In genomic region chr2:30405266-30405592, GRCh38 we compare ENCODE assay signal across 15 cellular contexts. TPM values are rescaled to one million over a fixed set of nuclear protein-coding genes. Genes with fewer than 3 reads are reported as not detected.
DNase-seq lines count a peak whose midpoint lies in the region; ATAC-seq and TF ChIP-seq lines count a peak whose summit lies in the region.
"Had no signal": no experiment of that assay in that cellular context is flagged by ENCODE, and none has a peak within 500 bp of the region (broad histone marks: within the 10 kb centered on the region; RNA-seq: fewer than 3 reads in every experiment).

No MANE protein-coding gene starts in this region.

- no peak overlapping the region for H4K91ac ChIP-seq in neuronal stem cell (ENCODE audit: low read depth, low read length, poor library complexity)

- POLR2A ChIA-PET in AG04450 (lab: Yijun Ruan, JAX) = interaction anchor here (2.2 kb wide), 1 partner anchor 104 kb away, joined by 11 read pairs; no protein-coding TSS in a partner anchor

- H3K9me2 ChIP-seq in GM23338 (ENCODE audit: insufficient read depth) (peaks cover 20% of the 10 kb centered on the region), hepatocyte (replicated peaks; ENCODE audit: insufficient read depth) (no peaks in the 10 kb centered on the region)

- no peak overlapping the region for H3K23ac ChIP-seq in neuronal stem cell (ENCODE audit: low read depth, low read length, poor library complexity)

- WGBS in hepatocyte (ENCODE audit: low lambda C conversion rate, missing lambda C conversion rate) = 94% methylated on average over 1 of the region's 1 CpG
- no CpG with 5 or more reads among the region's 1 CpG for WGBS in neuronal stem cell (ENCODE audit: extremely low coverage in 2 of 2, insufficient read length in 2 of 2, insufficient replicate concordance in 1 of 2), 2 donors

- peak overlapping the region; percentile 67 for H3K4me2 ChIP-seq in GM23338
- no peak overlapping the region for H3K4me2 ChIP-seq in hepatocyte
- H3K4me2 ChIP-seq in neuronal stem cell (ENCODE audit: insufficient read depth, low read length, poor library complexity, severe bottlenecking) = no peak overlapping the region
- H3K4me2 ChIP-seq: PC-9 had no signal

- no peaks in the 10 kb centered on the region for H3F3A ChIP-seq in GM23338 (replicated peaks; ENCODE audit: low read depth)

- no peak overlapping the region for H3K4me3 Mint-ChIP-seq in GM23338
- H3K4me3 Mint-ChIP-seq: B cell; CD4-positive, alpha-beta T cell had no signal

- H2AFZ ChIP-seq in GM23338 = peak overlapping the region; percentile 49; the same call in 1 of the 2 replicates
- no peak overlapping the region for H2AFZ ChIP-seq in hepatocyte
- no peak overlapping the region for H2AFZ ChIP-seq in neuronal stem cell (ENCODE audit: low read length)
- H2AFZ ChIP-seq: PC-9 had no signal

- H3K14ac ChIP-seq in neuronal stem cell (ENCODE audit: low read length) = no peak overlapping the region

- TF ChIP-seq CTCF in AG04450 (IDR thresholded peaks at IDR 0.05; ENCODE audit: low read depth, low read length) (no peak), GM23338 (conservative IDR thresholded peaks at IDR 0.05; ENCODE audit: low read depth in 2 of 2) (no peak), hepatocyte (IDR thresholded peaks at IDR 0.05; ENCODE audit: poor library complexity) (no peak)

- peak; percentile 17 for ATAC-seq in GM23338
- no peak for ATAC-seq in HG02973 (IDR thresholded peaks at IDR 0.05; ENCODE audit: unreplicated experiment)
- ATAC-seq in HG03354 (IDR thresholded peaks at IDR 0.05; ENCODE audit: poor library complexity, severe bottlenecking, unreplicated experiment) = no peak
- no peak for ATAC-seq in HG02981 (IDR thresholded peaks at IDR 0.05; ENCODE audit: unreplicated experiment)
- ATAC-seq: HCT116 had no signal

- H2BK5ac ChIP-seq in neuronal stem cell (ENCODE audit: low read length) = no peak overlapping the region

- H3K9me3 ChIP-seq in AG04450 (ENCODE audit: control insufficient read depth, insufficient read depth, low read length) = no peaks in the 10 kb centered on the region
- no peaks in the 10 kb centered on the region for H3K9me3 ChIP-seq in hepatocyte (ENCODE audit: low read depth)
- H3K9me3 ChIP-seq in neuronal stem cell (replicated peaks in 1 of 2; ENCODE audit: control insufficient read depth in 2 of 2, insufficient read depth in 1 of 2, low read depth in 1 of 2, low read length in 2 of 2) = no peaks in the 10 kb centered on the region

- H3K79me1 ChIP-seq in neuronal stem cell (ENCODE audit: low read depth, low read length) = no peaks in the 10 kb centered on the region

- no peaks in the 10 kb centered on the region for H3K27me3 ChIP-seq in AG04450 (ENCODE audit: control insufficient read depth, insufficient read depth, low read length)
- no peaks in the 10 kb centered on the region for H3K27me3 ChIP-seq in GM23338 (ENCODE audit: insufficient read depth)
- no peaks in the 10 kb centered on the region for H3K27me3 ChIP-seq in hepatocyte
- H3K27me3 ChIP-seq in neuronal stem cell (ENCODE audit: control insufficient read depth in 3 of 3, insufficient read depth in 3 of 3, low read depth in 1 of 3, low read length in 3 of 3) = peaks cover 0 to 60% (median 0%) of the 10 kb centered on the region in 3 experiments

- no peak overlapping the region for H4K8ac ChIP-seq in neuronal stem cell (ENCODE audit: low read depth, low read length)

- no peak overlapping the region for H2BK12ac ChIP-seq in neuronal stem cell (ENCODE audit: low read length)

- H3K36me3 ChIP-seq in GM23338 (ENCODE audit: insufficient read depth) (no peaks in the 10 kb centered on the region), hepatocyte (replicated peaks; ENCODE audit: insufficient read depth, low read depth) (no peaks in the 10 kb centered on the region), neuronal stem cell (replicated peaks in 1 of 2; ENCODE audit: control insufficient read depth in 2 of 2, insufficient read depth in 2 of 2, low read length in 2 of 2) (no peaks in the 10 kb centered on the region)

- no peak overlapping the region for H2BK120ac ChIP-seq in neuronal stem cell (ENCODE audit: low read depth, low read length)

- H3K27ac Mint-ChIP-seq in GM23338 = no peak overlapping the region
- H3K27ac Mint-ChIP-seq: B cell; CD4-positive, alpha-beta T cell had no signal

- peaks cover 20% of the 10 kb centered on the region for H3K4me1 ChIP-seq in GM23338 (ENCODE audit: insufficient read depth)
- H3K4me1 ChIP-seq in hepatocyte (ENCODE audit: insufficient read depth) = peaks cover 33% of the 10 kb centered on the region
- peaks cover 13 to 14% of the 10 kb centered on the region in 2 donors for H3K4me1 ChIP-seq in neuronal stem cell (ENCODE audit: control insufficient read depth in 2 of 2, insufficient read depth in 1 of 2, low read depth in 1 of 2, low read length in 2 of 2)

- peaks cover 42% of the 10 kb centered on the region for H3K4me1 Mint-ChIP-seq in GM23338

- CTCF ChIA-PET in AG04450 (lab: Charles Lee) = interaction anchor here (1.1 to 1.6 kb wide), 2 partner anchors 36 to 306 kb away, joined by 3 to 5 read pairs; no protein-coding TSS in a partner anchor

- peaks cover 5% of the 10 kb centered on the region; the same call in 1 of the 3 replicates for H3K36me3 Mint-ChIP-seq in GM23338 (ENCODE audit: low read depth)

- H3K27ac ChIP-seq in AG04450 (ENCODE audit: low read depth, low read length) = peak overlapping the region; percentile 12
- H3K27ac ChIP-seq in GM23338 (ENCODE audit: low read depth) = no peak overlapping the region
- H3K27ac ChIP-seq in hepatocyte = peak overlapping the region; percentile 95
- no peak overlapping the region for H3K27ac ChIP-seq in neuronal stem cell (replicated peaks; ENCODE audit: low read length)
- H3K27ac ChIP-seq: PC-9 had no signal

- no peak overlapping the region for H3K9ac ChIP-seq in neuronal stem cell (ENCODE audit: low read depth, low read length, poor library complexity)

- no peaks in the 10 kb centered on the region for H4K20me1 ChIP-seq in GM23338 (replicated peaks; ENCODE audit: insufficient read depth)
- H4K20me1 ChIP-seq in hepatocyte (ENCODE audit: insufficient read depth, poor library complexity, severe bottlenecking) = no peaks in the 10 kb centered on the region

- no peak overlapping the region for H2BK15ac ChIP-seq in neuronal stem cell (ENCODE audit: low read length)

- peaks cover 22% of the 10 kb centered on the region for H3K27me3 Mint-ChIP-seq in GM23338 (ENCODE audit: insufficient read depth, low read depth, poor library complexity)
- H3K27me3 Mint-ChIP-seq: B cell; CD4-positive, alpha-beta T cell had no signal

- no peaks in the 10 kb centered on the region for H3K79me2 ChIP-seq in GM23338 (replicated peaks; ENCODE audit: insufficient read depth)
- no peaks in the 10 kb centered on the region for H3K79me2 ChIP-seq in hepatocyte

- no peak overlapping the region for H2AK5ac ChIP-seq in neuronal stem cell (ENCODE audit: low read depth, low read length)

- H3K4me3 ChIP-seq in AG04450 (ENCODE audit: low read depth, low read length) (no peak overlapping the region), GM23338 (peak overlapping the region; percentile 30; the same call in 1 of the 2 replicates), hepatocyte (no peak overlapping the region), neuronal stem cell (ENCODE audit: low read length in 2 of 2) (no peak overlapping the region)
- H3K4me3 ChIP-seq: PC-9 had no signal

- peak overlapping the region; percentile 30 for H3K18ac ChIP-seq in neuronal stem cell (ENCODE audit: low read length)

- no peak overlapping the region for H3K4ac ChIP-seq in neuronal stem cell (ENCODE audit: low read length)

- H3K9me3 Mint-ChIP-seq in GM23338 = peaks cover 14% of the 10 kb centered on the region
- H3K9me3 Mint-ChIP-seq: CD4-positive, alpha-beta T cell had no signal

- DNase-seq in AG04450 (ENCODE audit: low read depth, low spot score) (no peak), GM23338 (ENCODE audit: low spot score) (no peak), hepatocyte (ENCODE audit: low spot score) (no peak), neuronal stem cell (ENCODE audit: low spot score) (no peak)
- DNase-seq: CD4-positive, alpha-beta T cell; DMS53; NCI-H1048; NCI-H510A; NCI-H82; PC-9 had no signal

TF ChIP-seq in GM23338, 12 proteins besides CTCF, POLR2A, EP300 and RAD21 (continues in another document):
- TF ChIP-seq ZNF331 (CRISPR knock-in tag; IDR thresholded peaks at IDR 0.05; ENCODE audit: low read depth) (no peak), CREB1 (CRISPR knock-in tag; IDR thresholded peaks at IDR 0.05; ENCODE audit: low read depth) (no peak), EZH2phosphoT487 (IDR thresholded peaks at IDR 0.05; ENCODE audit: unreplicated experiment) (no peak), ZNF114 (CRISPR knock-in tag; IDR thresholded peaks at IDR 0.05) (no peak), STAT1 (IDR thresholded peaks at IDR 0.05; ENCODE audit: unreplicated experiment) (no peak), EZH2 (IDR thresholded peaks at IDR 0.05; ENCODE audit: low read depth, unreplicated experiment) (no peak), NANOG (IDR thresholded peaks at IDR 0.05; ENCODE audit: borderline replicate concordance) (no peak)

RNA-seq across cellular contexts. Expression of gene LCLAT1, which starts 41.8 kb away (rescaled TPM):
- polyA plus RNA-seq in AG04450 (2011; rRNA removed) (19.5 and 25.2 TPM in 2 replicates), GM23338 (2016; fragmentation: Nextera tagmentation; extraction: Ambion mirVana) (11.2 and 11.5 TPM in 2 replicates), hepatocyte (9.8 and 10.1 TPM in 2 replicates)
- 24.9 and 39.1 TPM in 2 replicates for polyA minus RNA-seq in AG04450 (2011; rRNA and poly(A)+ RNA removed)
- total RNA-seq in GM23338 (2014; rRNA removed; shearing (Covaris generic)) = 30.1 and 36.8 TPM in 2 replicates
- total RNA-seq in hepatocyte = 13.6 and 15.4 TPM in 2 replicates
- polyA plus RNA-seq in neuronal stem cell (2013, experiment 1 of 2) = 10.0 TPM
- polyA plus RNA-seq in neuronal stem cell (2013, experiment 2 of 2) = 10.5 TPM

Comparison
In these comparisons a context has a peak if more than half of its experiments do, and no peak if none do; other contexts are left out.
1. H3K27ac ChIP-seq: peak in AG04450 (single experiment) and hepatocyte (single experiment); none in GM23338 (single experiment) and neuronal stem cell (single experiment).